ENCODE assay signal across 20 cellular contexts in the genomic region with DNA sequence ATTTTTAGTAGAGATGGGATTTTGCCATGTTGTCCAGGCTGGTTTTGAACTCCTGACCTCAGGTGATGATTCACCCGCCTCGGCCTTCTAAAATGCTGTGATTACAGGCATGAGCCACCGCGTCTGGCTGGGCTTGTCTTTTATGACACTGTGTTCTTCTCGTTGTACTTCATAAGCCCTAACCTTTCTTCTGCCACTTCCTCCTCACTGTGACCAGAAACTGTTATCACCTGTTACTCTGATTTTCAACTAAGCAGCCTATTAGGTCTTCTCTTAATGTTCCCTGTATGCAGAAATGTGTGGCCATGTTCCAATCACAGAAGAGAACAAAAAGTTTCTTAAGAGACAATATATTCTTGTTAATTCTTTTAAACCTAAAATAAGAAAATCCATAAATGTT. TPM values are rescaled to one million over a fixed set of nuclear protein-coding genes. Genes with fewer than 3 reads are reported as not detected.
DNase-seq lines count a peak whose midpoint lies in the region; ATAC-seq, FAIRE-seq and TF ChIP-seq lines count a peak whose summit lies in the region.
"Had no signal": no experiment of that assay in that cellular context is flagged by ENCODE, and none has a peak within 500 bp of the region (broad histone marks: within the 10 kb centered on the region; RNA-seq: fewer than 3 reads in every experiment).

No MANE protein-coding gene starts in this region.

- H3K79me2 ChIP-seq in HepG2 (ENCODE audit: insufficient read depth, low read length) (no peaks in the 10 kb centered on the region), Karpas-422 (ENCODE audit: low read length) (no peaks in the 10 kb centered on the region)

- H3K4me1 ChIP-seq in liver (ENCODE audit: control insufficient read depth in 4 of 4, insufficient read depth in 4 of 4, low read length in 3 of 4) (no peaks in the 10 kb centered on the region), HepG2 (ENCODE audit: insufficient read depth, low read length) (no peaks in the 10 kb centered on the region), skeletal muscle tissue (ENCODE audit: control insufficient read depth in 3 of 3, insufficient read depth in 3 of 3, low read length in 3 of 3) (no peaks in the 10 kb centered on the region), Karpas-422 (ENCODE audit: low read length) (no peaks in the 10 kb centered on the region)

- peak overlapping the region in 2 of 3 donors; percentile 28 to 71 for H3K4me3 ChIP-seq in liver (ENCODE audit: low read depth in 1 of 3, low read length in 3 of 3)
- no peak overlapping the region for H3K4me3 ChIP-seq in HepG2 (replicated peaks in 1 of 3; ENCODE audit: insufficient read depth in 1 of 3, low read depth in 2 of 3, low read length in 3 of 3)
- H3K4me3 ChIP-seq in skeletal muscle tissue (ENCODE audit: low read length in 3 of 3): peak overlapping the region in 2 of 3 donors; percentile 27 to 50
- no peak overlapping the region for H3K4me3 ChIP-seq in Karpas-422 (ENCODE audit: low read length)
- H3K4me3 ChIP-seq: GM12878, GM23248 had no signal

- H3K4me1 Mint-ChIP-seq in endothelial cell (ENCODE audit: unreplicated experiment): no peaks in the 10 kb centered on the region
- H3K4me1 Mint-ChIP-seq: B cell had no signal

- peaks cover 65% of the 10 kb centered on the region for H3K9me3 Mint-ChIP-seq in endothelial cell (ENCODE audit: unreplicated experiment)

- DNase-seq in HepG2 (ENCODE audit: low spot score) (no peak), endothelial cell (ENCODE audit: low spot score) (no peak), NCI-H2029 treated with DMSO at 0.1 percent for 48 hours (lab: John Stamatoyannopoulos, UW) (no peak), Karpas-422 (no peak)
- DNase-seq: C1 segment of cervical spinal cord; Calu3; CD4-positive, alpha-beta T cell; DMS 273 treated with DMSO at 0.1 percent for 48 hours; DMS79; GM23248; IMR-90 had no signal

- WGBS in liver: 98% methylated on average over 5 of the region's 5 CpGs
- WGBS in HepG2 (ENCODE audit: low lambda C conversion rate): 96% methylated on average over 5 of the region's 5 CpGs

- TF ChIP-seq RAD21 in liver (IDR thresholded peaks at IDR 0.05) (no peak), HepG2 (CRISPR knock-in tag; IDR thresholded peaks at IDR 0.05) (no peak)

- FAIRE-seq in HepG2 (lab: Jason Lieb, UNC): no peak
- FAIRE-seq: GM12878, GM18507, H54 had no signal

- H2AFZ ChIP-seq in HepG2 (ENCODE audit: low read length): no peak overlapping the region
- no peak overlapping the region for H2AFZ ChIP-seq in Karpas-422 (ENCODE audit: low read length)
- H2AFZ ChIP-seq: GM23248 had no signal

- no peaks in the 10 kb centered on the region for H3K27me3 ChIP-seq in liver (ENCODE audit: control insufficient read depth in 4 of 4, insufficient read depth in 4 of 4, low read length in 3 of 4)
- no peaks in the 10 kb centered on the region for H3K27me3 ChIP-seq in HepG2 (ENCODE audit: control insufficient read depth in 1 of 2, insufficient read depth in 2 of 2, low read length in 2 of 2)
- no peaks in the 10 kb centered on the region for H3K27me3 ChIP-seq in skeletal muscle tissue (ENCODE audit: control insufficient read depth in 3 of 3, insufficient read depth in 3 of 3, low read length in 3 of 3)
- H3K27me3 ChIP-seq in Karpas-422 (ENCODE audit: low read length): no peaks in the 10 kb centered on the region

- TF ChIP-seq POLR2A in HepG2 (IDR thresholded peaks at IDR 0.05; ENCODE audit: insufficient read depth in 1 of 2, low read depth in 2 of 2, low read length in 2 of 2): no peak

- H3K9ac ChIP-seq in liver (ENCODE audit: low read depth in 1 of 2, low read length in 2 of 2) (no peak overlapping the region), HepG2 (ENCODE audit: insufficient read depth, low read depth, low read length) (no peak overlapping the region), skeletal muscle tissue (ENCODE audit: low read depth in 1 of 3, low read length in 3 of 3) (no peak overlapping the region), Karpas-422 (ENCODE audit: low read length) (no peak overlapping the region)
- H3K9ac ChIP-seq: GM23248 had no signal

- CTCF ChIA-PET in HepG2 (lab: Yijun Ruan, JAX; ENCODE audit: low intra/inter-chr PET ratio, low total read pairs): no interaction called here

- ATAC-seq in HepG2 (no peak), GM19397 (IDR thresholded peaks at IDR 0.05; ENCODE audit: unreplicated experiment) (no peak)
- ATAC-seq: GM12878, HCT116 had no signal

- no peak for TF ChIP-seq EP300 in HepG2 (IDR thresholded peaks at IDR 0.05; ENCODE audit: low read depth in 2 of 2, low read length in 2 of 2)
- no peak for TF ChIP-seq EP300 in HepG2 (CRISPR knock-in tag; IDR thresholded peaks at IDR 0.05; ENCODE audit: borderline replicate concordance)

- H3K27ac ChIP-seq in liver (ENCODE audit: low read depth in 1 of 2, low read length in 2 of 2) (no peak overlapping the region), HepG2 (ENCODE audit: extremely low read length, insufficient read depth, low read length) (no peak overlapping the region), skeletal muscle tissue (ENCODE audit: low read depth, low read length) (no peak overlapping the region), Karpas-422 (ENCODE audit: low read length) (no peak overlapping the region)
- H3K27ac ChIP-seq: 22Rv1, GM23248 had no signal

- H3K4me2 ChIP-seq in HepG2 (ENCODE audit: low read depth, low read length) (no peak overlapping the region), Karpas-422 (ENCODE audit: low read depth, low read length, poor library complexity, severe bottlenecking) (no peak overlapping the region)

- peaks cover 90% of the 10 kb centered on the region for H3K36me3 Mint-ChIP-seq in endothelial cell (ENCODE audit: low read depth, unreplicated experiment)

- H3K4me3 Mint-ChIP-seq in endothelial cell (ENCODE audit: unreplicated experiment): peak overlapping the region; percentile 72
- H3K4me3 Mint-ChIP-seq: B cell; CD4-positive, alpha-beta T cell had no signal

- H3K36me3 ChIP-seq in liver (ENCODE audit: control insufficient read depth in 4 of 4, insufficient read depth in 3 of 4, low read depth in 1 of 4, low read length in 3 of 4): peaks cover 22 to 79% (median 71%) of the 10 kb centered on the region in 4 donors
- H3K36me3 ChIP-seq in HepG2 (replicated peaks in 1 of 2; ENCODE audit: control insufficient read depth in 1 of 2, insufficient read depth in 2 of 2, low read length in 2 of 2): peaks cover 9 to 28% of the 10 kb centered on the region in 2 experiments
- peaks cover 63 to 75% (median 73%) of the 10 kb centered on the region in 3 donors for H3K36me3 ChIP-seq in skeletal muscle tissue (ENCODE audit: control insufficient read depth in 3 of 3, insufficient read depth in 3 of 3, low read length in 3 of 3)
- peaks cover 76% of the 10 kb centered on the region for H3K36me3 ChIP-seq in Karpas-422 (ENCODE audit: insufficient read depth, low read length)

- TF ChIP-seq CTCF in liver (IDR thresholded peaks at IDR 0.05; ENCODE audit: low read depth, low read length, missing input control) (no peak), HepG2 (CRISPR knock-in tag; IDR thresholded peaks at IDR 0.05) (no peak), endothelial cell (IDR thresholded peaks at IDR 0.05; ENCODE audit: unreplicated experiment) (no peak)

- BruUV-seq in HepG2 (replicated peaks; lab: Mats Ljungman, UMichigan): no TSS peak

- intact Hi-C loops in HepG2 (cut with micrococcal nuclease; ENCODE audit: unreplicated experiment): no loop called here

- in situ Hi-C loops in HepG2 (cut with HindIII; ENCODE audit: extremely low pct_ligation_motif_present, low pct_unique_long_range_greater_than_20kb): no loop called here

- POLR2A ChIA-PET in HepG2 (lab: Yijun Ruan, JAX): no interaction called here

- no peaks in the 10 kb centered on the region for H3K27me3 Mint-ChIP-seq in endothelial cell (ENCODE audit: unreplicated experiment)
- H3K27me3 Mint-ChIP-seq: B cell; CD4-positive, alpha-beta T cell had no signal

- no peak overlapping the region for H3K27ac Mint-ChIP-seq in endothelial cell (ENCODE audit: unreplicated experiment)
- H3K27ac Mint-ChIP-seq: B cell; CD4-positive, alpha-beta T cell had no signal

- H3K9me2 ChIP-seq in Karpas-422 (replicated peaks; ENCODE audit: insufficient read depth, low read length): no peaks in the 10 kb centered on the region

- H3K9me3 ChIP-seq in liver (ENCODE audit: control insufficient read depth in 4 of 4, low read length in 3 of 4) (peaks cover 59 to 93% (median 71%) of the 10 kb centered on the region in 4 donors), HepG2 (ENCODE audit: low read length) (peaks cover 93% of the 10 kb centered on the region), skeletal muscle tissue (ENCODE audit: control insufficient read depth in 3 of 3, low read length in 3 of 3) (peaks cover 37 to 77% (median 50%) of the 10 kb centered on the region in 3 donors), Karpas-422 (ENCODE audit: low read length) (peaks cover 55% of the 10 kb centered on the region)

- H4K20me1 ChIP-seq in HepG2 (ENCODE audit: insufficient read depth, low read length): no peaks in the 10 kb centered on the region
- no peaks in the 10 kb centered on the region for H4K20me1 ChIP-seq in Karpas-422 (ENCODE audit: insufficient read depth, low read depth, low read length)

RNA-seq across cellular contexts. Expression of a gene that starts 16.4 kb away (rescaled TPM):
- total RNA-seq in liver: 1 to 10 TPM; 5.3 to 5.5 TPM
- 1 to 10 TPM; 2.8 to 3.1 TPM for polyA plus RNA-seq in liver
- total RNA-seq in HepG2 (2016; rRNA removed; fragmentation: Illumina TruSeq; extraction: Trizol): 5.3 and 8.5 TPM in 2 replicates
- total RNA-seq in HepG2 (2016; cell fraction: cytosol; rRNA removed; fragmentation: Illumina TruSeq; extraction: Trizol; ENCODE audit: low read depth): 0.53 and 1.6 TPM in 2 replicates
- 5.9 and 7.8 TPM in 2 replicates for total RNA-seq in HepG2 (2016; cell fraction: insoluble cytoplasmic fraction; rRNA removed; fragmentation: Illumina TruSeq; extraction: Trizol)
- 2.3 and 2.4 TPM in 2 replicates for total RNA-seq in HepG2 (2016; cell fraction: membrane; rRNA removed; fragmentation: Illumina TruSeq; extraction: Trizol)
- total RNA-seq in HepG2 (2016; cell fraction: nucleus; rRNA removed; fragmentation: Illumina TruSeq; extraction: Trizol): 4.9 and 8.2 TPM in 2 replicates
- 1.3 and 1.4 TPM in 2 replicates for polyA plus RNA-seq in HepG2 (2011; rRNA removed)
- 1.1 and 1.6 TPM in 2 replicates for polyA plus RNA-seq in HepG2 (2011; cell fraction: cytosol; rRNA removed)
- 1.00 and 1.8 TPM in 2 replicates for polyA plus RNA-seq in HepG2 (2011; cell fraction: nucleus; rRNA removed)
- polyA plus RNA-seq in HepG2 (2012): 2.2 and 3.4 TPM in 2 replicates
- polyA plus RNA-seq in HepG2 (2016; cell fraction: cytosol; fragmentation: Illumina TruSeq; extraction: Trizol; ENCODE audit: low read depth): 0.18 and 0.33 TPM in 2 replicates
- polyA plus RNA-seq in HepG2 (2016; cell fraction: insoluble cytoplasmic fraction; fragmentation: Illumina TruSeq; extraction: Trizol; ENCODE audit: low read depth): 3.4 TPM in 2 replicates
- polyA plus RNA-seq in HepG2 (2016; cell fraction: membrane; fragmentation: Illumina TruSeq; extraction: Trizol; ENCODE audit: low read depth): 0.36 and 0.84 TPM in 2 replicates
- 3.5 and 4.3 TPM in 2 replicates for polyA plus RNA-seq in HepG2 (2016; cell fraction: nucleus; fragmentation: Illumina TruSeq; extraction: Trizol; ENCODE audit: insufficient read depth, low read depth)
- 1.0 TPM in 1 of 2 replicates, not detected in the other for polyA minus RNA-seq in HepG2 (2011; rRNA and poly(A)+ RNA removed; ENCODE audit: low replicate concordance)
- polyA minus RNA-seq in HepG2 (2011; cell fraction: cytosol; rRNA and poly(A)+ RNA removed): 1.5 and 2.0 TPM in 2 replicates
- polyA minus RNA-seq in HepG2 (2011; cell fraction: nucleus; rRNA and poly(A)+ RNA removed): 10.2 and 13.6 TPM in 2 replicates
- total RNA-seq in endothelial cell (ENCODE audit: unreplicated experiment): 12.3 TPM
- total RNA-seq in skeletal muscle tissue: 9.4 TPM
- 10.5 and 16.1 TPM in 2 replicates for total RNA-seq in Karpas-422 (2014; rRNA removed; shearing (Covaris generic); ENCODE audit: low replicate concordance)

RNA-seq across cellular contexts. Expression of a gene that starts 28.9 kb away (rescaled TPM):
- 1 to 10 TPM; 2.3 to 4.7 TPM for total RNA-seq in liver
- polyA plus RNA-seq in liver: 1 to 10 TPM in 1 of 2 donors, under 1 TPM in 1; 0.67 to 1.9 TPM
- total RNA-seq in HepG2 (2016; rRNA removed; fragmentation: Illumina TruSeq; extraction: Trizol): 2.9 and 3.0 TPM in 2 replicates
- 0.62 and 1.2 TPM in 2 replicates for total RNA-seq in HepG2 (2016; cell fraction: cytosol; rRNA removed; fragmentation: Illumina TruSeq; extraction: Trizol; ENCODE audit: low read depth)
- total RNA-seq in HepG2 (2016; cell fraction: insoluble cytoplasmic fraction; rRNA removed; fragmentation: Illumina TruSeq; extraction: Trizol): 3.0 and 3.7 TPM in 2 replicates
- 1.2 and 1.3 TPM in 2 replicates for total RNA-seq in HepG2 (2016; cell fraction: membrane; rRNA removed; fragmentation: Illumina TruSeq; extraction: Trizol)
- 3.0 and 4.5 TPM in 2 replicates for total RNA-seq in HepG2 (2016; cell fraction: nucleus; rRNA removed; fragmentation: Illumina TruSeq; extraction: Trizol)
- 2.6 TPM in 2 replicates for polyA plus RNA-seq in HepG2 (2011; rRNA removed)
- 0.86 and 1.6 TPM in 2 replicates for polyA plus RNA-seq in HepG2 (2011; cell fraction: cytosol; rRNA removed)
- 3.9 and 8.2 TPM in 2 replicates for polyA plus RNA-seq in HepG2 (2011; cell fraction: nucleus; rRNA removed)
- 2.7 and 3.4 TPM in 2 replicates for polyA plus RNA-seq in HepG2 (2012)
- polyA plus RNA-seq in HepG2 (2016; cell fraction: cytosol; fragmentation: Illumina TruSeq; extraction: Trizol; ENCODE audit: low read depth): 0.19 TPM in 1 of 2 replicates, not detected in the other
- 1.9 and 2.2 TPM in 2 replicates for polyA plus RNA-seq in HepG2 (2016; cell fraction: insoluble cytoplasmic fraction; fragmentation: Illumina TruSeq; extraction: Trizol; ENCODE audit: low read depth)
- 0.68 and 0.76 TPM in 2 replicates for polyA plus RNA-seq in HepG2 (2016; cell fraction: membrane; fragmentation: Illumina TruSeq; extraction: Trizol; ENCODE audit: low read depth)
- 5.4 and 5.8 TPM in 2 replicates for polyA plus RNA-seq in HepG2 (2016; cell fraction: nucleus; fragmentation: Illumina TruSeq; extraction: Trizol; ENCODE audit: insufficient read depth, low read depth)
- 1.2 TPM in 1 of 2 replicates, not detected in the other for polyA minus RNA-seq in HepG2 (2011; rRNA and poly(A)+ RNA removed; ENCODE audit: low replicate concordance)
- polyA minus RNA-seq in HepG2 (2011; cell fraction: cytosol; rRNA and poly(A)+ RNA removed): 1.8 and 1.9 TPM in 2 replicates
- polyA minus RNA-seq in HepG2 (2011; cell fraction: nucleus; rRNA and poly(A)+ RNA removed): 3.7 and 5.8 TPM in 2 replicates
- 9.6 TPM for total RNA-seq in endothelial cell (ENCODE audit: unreplicated experiment)
- 3.7 TPM for total RNA-seq in skeletal muscle tissue
- total RNA-seq in Karpas-422 (2014; rRNA removed; shearing (Covaris generic); ENCODE audit: low replicate concordance): 4.4 and 11.3 TPM in 2 replicates

RNA-seq across cellular contexts. Expression of a gene that starts 49.2 kb away (rescaled TPM):
- total RNA-seq in liver (1 to 10 TPM; 3.2 to 5.0 TPM), HepG2 (2016; rRNA removed; fragmentation: Illumina TruSeq; extraction: Trizol) (6.6 and 11.4 TPM in 2 replicates), endothelial cell (ENCODE audit: unreplicated experiment) (7.0 TPM), skeletal muscle tissue (3.7 TPM)
- polyA plus RNA-seq in liver (under 1 TPM; 0.15 to 0.20 TPM), HepG2 (2011; rRNA removed) (0.78 and 0.81 TPM in 2 replicates)
- 0.79 and 1.0 TPM in 2 replicates for total RNA-seq in HepG2 (2016; cell fraction: cytosol; rRNA removed; fragmentation: Illumina TruSeq; extraction: Trizol; ENCODE audit: low read depth)
- 6.5 and 11.8 TPM in 2 replicates for total RNA-seq in HepG2 (2016; cell fraction: insoluble cytoplasmic fraction; rRNA removed; fragmentation: Illumina TruSeq; extraction: Trizol)
- 2.2 and 3.3 TPM in 2 replicates for total RNA-seq in HepG2 (2016; cell fraction: membrane; rRNA removed; fragmentation: Illumina TruSeq; extraction: Trizol)
- 4.2 and 4.8 TPM in 2 replicates for total RNA-seq in HepG2 (2016; cell fraction: nucleus; rRNA removed; fragmentation: Illumina TruSeq; extraction: Trizol)
- polyA plus RNA-seq in HepG2 (2011; cell fraction: cytosol; rRNA removed): 0.71 and 1.00 TPM in 2 replicates
- 0.55 and 1.7 TPM in 2 replicates for polyA plus RNA-seq in HepG2 (2011; cell fraction: nucleus; rRNA removed)
- polyA plus RNA-seq in HepG2 (2012): 0.35 and 0.52 TPM in 2 replicates
- polyA plus RNA-seq in HepG2 (2016; cell fraction: cytosol; fragmentation: Illumina TruSeq; extraction: Trizol; ENCODE audit: low read depth): 0.07 and 0.38 TPM in 2 replicates
- 1.7 and 1.8 TPM in 2 replicates for polyA plus RNA-seq in HepG2 (2016; cell fraction: insoluble cytoplasmic fraction; fragmentation: Illumina TruSeq; extraction: Trizol; ENCODE audit: low read depth)
- 0.50 and 0.65 TPM in 2 replicates for polyA plus RNA-seq in HepG2 (2016; cell fraction: membrane; fragmentation: Illumina TruSeq; extraction: Trizol; ENCODE audit: low read depth)
- 3.2 and 3.3 TPM in 2 replicates for polyA plus RNA-seq in HepG2 (2016; cell fraction: nucleus; fragmentation: Illumina TruSeq; extraction: Trizol; ENCODE audit: insufficient read depth, low read depth)
- polyA minus RNA-seq in HepG2 (2011; rRNA and poly(A)+ RNA removed; ENCODE audit: low replicate concordance): 2.6 TPM in 1 of 2 replicates, not detected in the other
- 1.6 and 2.0 TPM in 2 replicates for polyA minus RNA-seq in HepG2 (2011; cell fraction: cytosol; rRNA and poly(A)+ RNA removed)
- 3.2 and 4.5 TPM in 2 replicates for polyA minus RNA-seq in HepG2 (2011; cell fraction: nucleus; rRNA and poly(A)+ RNA removed)
- total RNA-seq in Karpas-422 (2014; rRNA removed; shearing (Covaris generic); ENCODE audit: low replicate concordance): 0.97 and 2.7 TPM in 2 replicates

Comparison
In these comparisons a context has a peak if more than half of its experiments do, and no peak if none do; other contexts are left out.
1. H3K4me3 ChIP-seq: peak in liver (2 of 3) and skeletal muscle tissue (2 of 3); none in HepG2 (0 of 3) and Karpas-422 (single experiment).